Comparison of ENCODE assay signal across 8 cellular contexts in the genomic region with DNA sequence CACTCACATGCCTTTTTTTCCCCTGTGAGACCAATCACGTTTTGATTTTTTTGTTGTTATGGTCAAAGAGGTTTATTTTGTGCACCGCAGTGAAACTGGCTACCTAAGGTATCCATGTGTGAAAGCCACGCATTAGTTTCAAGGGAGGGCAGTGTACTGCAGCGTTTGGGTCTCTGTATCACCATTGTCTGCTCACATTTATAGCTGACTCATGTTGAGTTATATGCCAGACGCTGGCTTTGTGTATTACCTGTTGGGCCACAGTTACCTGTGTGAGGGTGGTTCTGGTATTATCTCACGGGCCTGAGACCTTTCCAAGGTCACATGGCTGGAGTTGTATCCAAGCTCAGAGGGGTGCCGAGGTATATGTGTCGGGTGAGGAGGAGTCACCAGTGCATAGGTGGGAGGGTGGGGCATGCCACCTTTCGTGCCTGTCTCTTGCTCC.
A peak's percentile ranks its signal among the peaks of the same experiment; 100 is the strongest.
DNase-seq lines count a peak whose midpoint lies in the region; ATAC-seq and TF ChIP-seq lines count a peak whose summit lies in the region.

No MANE protein-coding gene starts in this region.

- ATAC-seq in stimulated activated naive CD8-positive, alpha-beta T cell treated with anti-CD3 and anti-CD28 coated beads, Interleukin-15, Interleukin-2, amounts not matched to agents 100 U/mL and 50 U/mL, for 24 hours: no peak
- no peak for ATAC-seq in sciatic nerve

- no peaks in the 10 kb centered on the region for H3K27me3 Mint-ChIP-seq in stimulated activated naive CD8-positive, alpha-beta T cell treated with anti-CD3 and anti-CD28 coated beads, Interleukin-15, Interleukin-2, amounts not matched to agents 100 ng/mL and 50 ng/mL, for 24 hours

- H3K36me3 ChIP-seq in MM.1S (replicated peaks; ENCODE audit: insufficient read depth, low read length) (no peaks in the 10 kb centered on the region), iPS-18a (ENCODE audit: control insufficient read depth, low read depth, low read length) (no peaks in the 10 kb centered on the region)

- peaks cover 10% of the 10 kb centered on the region for H3F3A ChIP-seq in MM.1S (ENCODE audit: insufficient read depth, low read length)

- H3K79me2 ChIP-seq in MM.1S (ENCODE audit: low read length): 0 out of 2 replicates have a peak, but pooled peaks cover 4% of the 10 kb centered on the region

- peak overlapping the region; percentile 81 for H3K27ac Mint-ChIP-seq in stimulated activated naive CD8-positive, alpha-beta T cell treated with anti-CD3 and anti-CD28 coated beads, Interleukin-15, Interleukin-2, amounts not matched to agents 100 ng/mL and 50 ng/mL, for 24 hours

- H3K9me3 Mint-ChIP-seq in stimulated activated naive CD8-positive, alpha-beta T cell treated with anti-CD3 and anti-CD28 coated beads, Interleukin-15, Interleukin-2, amounts not matched to agents 100 ng/mL and 50 ng/mL, for 24 hours: no peaks in the 10 kb centered on the region

- H3K4me2 ChIP-seq in MM.1S (ENCODE audit: low read depth, low read length): peak overlapping the region; percentile 37

- no peak for TF ChIP-seq CTCF in MM.1S (IDR thresholded peaks at IDR 0.05; ENCODE audit: low read length)

- H4K20me1 ChIP-seq in MM.1S (ENCODE audit: insufficient read depth, low read length): no peaks in the 10 kb centered on the region

- H3K4me3 ChIP-seq in MM.1S (ENCODE audit: low read length) (no peak overlapping the region), iPS-18a (ENCODE audit: low read length) (no peak overlapping the region)

- H3K9ac ChIP-seq in MM.1S (ENCODE audit: low read length) (no peak overlapping the region; the same call in 1 of the 2 replicates), iPS-18a (ENCODE audit: low read length) (no peak overlapping the region)

- H3K4me1 ChIP-seq in MM.1S (ENCODE audit: low read length): peaks cover 22% of the 10 kb centered on the region
- H3K4me1 ChIP-seq in iPS-18a (ENCODE audit: control insufficient read depth, low read depth, low read length): peaks cover 28% of the 10 kb centered on the region

- no peaks in the 10 kb centered on the region for H3K9me3 ChIP-seq in MM.1S (replicated peaks; ENCODE audit: insufficient read depth, low read length)
- no peaks in the 10 kb centered on the region for H3K9me3 ChIP-seq in iPS-18a (ENCODE audit: control insufficient read depth, low read depth, low read length)

- no peaks in the 10 kb centered on the region for H3K9me2 ChIP-seq in MM.1S (replicated peaks; ENCODE audit: insufficient read depth, low read length)

- H3K27ac ChIP-seq in MM.1S (ENCODE audit: low read length) (peak overlapping the region; percentile 76; the same call in 1 of the 2 replicates), iPS-18a (ENCODE audit: low read length) (peak overlapping the region; percentile 34)

- H3K4me3 Mint-ChIP-seq in stimulated activated naive CD8-positive, alpha-beta T cell treated with anti-CD3 and anti-CD28 coated beads, Interleukin-15, Interleukin-2, amounts not matched to agents 100 ng/mL and 50 ng/mL, for 24 hours: peak overlapping the region; percentile 57

- no peak for DNase-seq in stimulated activated naive CD8-positive, alpha-beta T cell treated with anti-CD3 and anti-CD28 coated beads, Interleukin-15, Interleukin-2, amounts not matched to agents 100 U/mL and 50 U/mL, for 24 hours
- peak; percentile 42 for DNase-seq in MM.1S
- DNase-seq in activated effector memory CD4-positive, alpha-beta T cell treated with Interleukin-2 at 50 U/mL for 16 hours: no peak
- no peak for DNase-seq in sciatic nerve (ENCODE audit: low spot score)
- DNase-seq in NCI-H1694 (lab: John Stamatoyannopoulos, UW): no peak
- DNase-seq in NCI-H2196 treated with DMSO at 0.1 percent for 48 hours (lab: John Stamatoyannopoulos, UW; ENCODE audit: unreplicated experiment): no peak

- peak overlapping the region; percentile 24; the same call in 1 of the 2 replicates for H2AFZ ChIP-seq in MM.1S (ENCODE audit: low read length)

- H3K4me1 Mint-ChIP-seq in stimulated activated naive CD8-positive, alpha-beta T cell treated with anti-CD3 and anti-CD28 coated beads, Interleukin-15, Interleukin-2, amounts not matched to agents 100 ng/mL and 50 ng/mL, for 24 hours (ENCODE audit: low read depth): peaks cover 42% of the 10 kb centered on the region

- H3K27me3 ChIP-seq in MM.1S (replicated peaks; ENCODE audit: insufficient read depth, low read length) (no peaks in the 10 kb centered on the region), iPS-18a (ENCODE audit: control insufficient read depth, insufficient read depth, low read length) (no peaks in the 10 kb centered on the region)

- intact Hi-C loops in sciatic nerve (cut with DNase I): no loop called here

- H3K36me3 Mint-ChIP-seq in stimulated activated naive CD8-positive, alpha-beta T cell treated with anti-CD3 and anti-CD28 coated beads, Interleukin-15, Interleukin-2, amounts not matched to agents 100 ng/mL and 50 ng/mL, for 24 hours (ENCODE audit: low read depth): no peaks in the 10 kb centered on the region
